In the genomic region with DNA sequence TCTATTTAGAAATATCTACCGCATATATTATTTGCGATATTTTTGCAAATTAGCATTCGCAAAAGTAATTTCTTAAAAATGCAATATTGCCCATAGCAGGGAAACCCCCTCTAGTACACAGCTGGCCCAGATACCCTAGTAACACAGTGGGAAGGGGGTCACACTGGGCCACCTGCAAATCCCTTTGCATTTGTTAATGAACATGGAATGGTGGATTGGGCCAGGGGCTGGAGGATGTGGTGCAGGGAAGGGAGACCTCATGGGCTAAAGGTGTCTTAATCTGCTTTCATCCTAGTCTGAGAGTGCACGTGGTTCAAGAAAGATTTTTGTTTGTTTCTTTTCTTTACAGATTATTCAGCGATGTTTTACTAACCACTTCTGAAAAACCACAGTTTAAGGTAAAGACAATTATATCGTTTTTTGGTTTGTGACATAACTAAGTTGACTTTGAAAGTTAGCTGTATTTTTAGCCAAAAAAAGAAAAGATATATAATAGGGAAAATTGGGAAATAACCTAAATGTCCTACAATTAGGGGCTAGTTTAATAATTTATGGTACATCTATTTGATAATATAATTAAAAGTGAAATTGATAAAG, we compare ENCODE assay signal across 12 cellular contexts.
"Had no signal": no experiment of that assay in that cellular context is flagged by ENCODE, and none has a peak within 500 bp of the region (broad histone marks: within the 10 kb centered on the region; RNA-seq: fewer than 3 reads in every experiment).

No MANE protein-coding gene starts in this region.

- H3K9me3 ChIP-seq: esophagus muscularis mucosa, ovary, testis had no signal

- ATAC-seq: left ventricle myocardium superior had no signal

- H3K27me3 Mint-ChIP-seq: activated B cell treated with CpG ODN at 0.5 μM for 24 hours; activated CD4-positive, alpha-beta T cell treated with anti-CD3 and anti-CD28 coated beads, Interleukin-2, amount 10 ng/mL, durations not matched to agents 24 days and 14 days; stimulated activated naive CD8-positive, alpha-beta T cell treated with anti-CD3 and anti-CD28 coated beads, Interleukin-15, Interleukin-2, amounts not matched to agents 100 ng/mL and 50 ng/mL, for 24 hours had no signal

- H3K27ac Mint-ChIP-seq: activated naive CD4-positive, alpha-beta T cell treated with anti-CD3 and anti-CD28 coated beads for 36 hours had no signal

- H3K4me3 ChIP-seq: esophagus muscularis mucosa, ovary, testis had no signal

- DNase-seq: activated B cell treated with CpG ODN at 0.5 μM for 24 hours; activated CD4-positive, alpha-beta T cell treated with anti-CD3 and anti-CD28 coated beads, Interleukin-2, amount 10 ng/mL, durations not matched to agents 24 days and 14 days; activated naive CD4-positive, alpha-beta T cell treated with anti-CD3 and anti-CD28 coated beads for 36 hours; central memory CD4-positive, alpha-beta T cell; left ventricle myocardium superior; mesendoderm; ovary; stimulated activated CD4-positive, alpha-beta T cell treated with anti-CD3 and anti-CD28 coated beads, Interleukin-2, amount 100 ng/mL, for 48 hours; stimulated activated CD8-positive, alpha-beta memory T cell treated with anti-CD3 and anti-CD28 coated beads, Interleukin-4, amount 100 ng/mL, for 48 hours; testis had no signal

- H3K9me3 Mint-ChIP-seq: activated B cell treated with CpG ODN at 0.5 μM for 24 hours; activated CD4-positive, alpha-beta T cell treated with anti-CD3 and anti-CD28 coated beads, Interleukin-2, amount 10 ng/mL, durations not matched to agents 24 days and 14 days; activated naive CD4-positive, alpha-beta T cell treated with anti-CD3 and anti-CD28 coated beads for 36 hours; stimulated activated naive CD8-positive, alpha-beta T cell treated with anti-CD3 and anti-CD28 coated beads, Interleukin-15, Interleukin-2, amounts not matched to agents 100 ng/mL and 50 ng/mL, for 24 hours had no signal

- H3K27ac ChIP-seq: esophagus muscularis mucosa, ovary, testis had no signal

- H3K27me3 ChIP-seq: esophagus muscularis mucosa, ovary, testis had no signal

- H3K4me3 Mint-ChIP-seq: activated B cell treated with CpG ODN at 0.5 μM for 24 hours; activated CD4-positive, alpha-beta T cell treated with anti-CD3 and anti-CD28 coated beads, Interleukin-2, amount 10 ng/mL, durations not matched to agents 24 days and 14 days; activated naive CD4-positive, alpha-beta T cell treated with anti-CD3 and anti-CD28 coated beads for 36 hours; stimulated activated naive CD8-positive, alpha-beta T cell treated with anti-CD3 and anti-CD28 coated beads, Interleukin-15, Interleukin-2, amounts not matched to agents 100 ng/mL and 50 ng/mL, for 24 hours had no signal

- H3K4me1 ChIP-seq: testis had no signal

- H3K36me3 ChIP-seq: ovary had no signal
